Comparison of ENCODE assay signal across 17 cellular contexts in genomic region chr4:41879552-41879951, GRCh38. TPM values are rescaled to one million over a fixed set of nuclear protein-coding genes. Genes with fewer than 3 reads are reported as not detected.
DNase-seq lines count a peak whose midpoint lies in the region; ATAC-seq, FAIRE-seq and TF ChIP-seq lines count a peak whose summit lies in the region.
"Had no signal": no experiment of that assay in that cellular context is flagged by ENCODE, and none has a peak within 500 bp of the region (broad histone marks: within the 10 kb centered on the region; RNA-seq: fewer than 3 reads in every experiment).

No MANE protein-coding gene starts in this region.

- H3K79me1 ChIP-seq in H1 (ENCODE audit: low read depth, low read length), result no peaks in the 10 kb centered on the region

- H3K4me3 ChIP-seq in H1 (ENCODE audit: extremely low read depth in 1 of 4, insufficient read depth in 2 of 4, low read depth in 3 of 4, low read length in 4 of 4) (peak overlapping the region in 1 of 4 experiments; percentile 54; a peak in 1 of 8 replicates), iPS-18a (ENCODE audit: low read length) (peak overlapping the region; percentile 28)

- peaks cover 18 to 29% of the 10 kb centered on the region in 2 experiments for H4K20me1 ChIP-seq in H1 (replicated peaks in 1 of 2; ENCODE audit: control insufficient read depth in 1 of 2, insufficient read depth in 2 of 2, low read length in 2 of 2)

- H3K9me3 ChIP-seq in H1 (ENCODE audit: insufficient read depth in 2 of 2, low read depth in 1 of 2, low read length in 1 of 2) (no peaks in the 10 kb centered on the region), iPS-18a (ENCODE audit: control insufficient read depth, low read depth, low read length) (peaks cover 3% of the 10 kb centered on the region)
- H3K9me3 ChIP-seq: Caco-2 had no signal

- peaks cover 10% of the 10 kb centered on the region for H3K4me1 Mint-ChIP-seq in activated CD4-positive, alpha-beta T cell treated with anti-CD3 and anti-CD28 coated beads, Interleukin-2, amount 10 ng/mL, durations not matched to agents 7 days and 5 days

- no peak overlapping the region for H4K91ac ChIP-seq in H1 (replicated peaks; ENCODE audit: insufficient read length, low read length)

- H2BK5ac ChIP-seq in H1 (ENCODE audit: low read depth, low read length), result no peak overlapping the region

- TF ChIP-seq POLR2A in H1 (IDR thresholded peaks at IDR 0.05; ENCODE audit: control extremely low read depth in 1 of 2, low read depth in 2 of 2, low read length in 2 of 2), result no peak

- H3K27me3 Mint-ChIP-seq in activated CD4-positive, alpha-beta T cell treated with anti-CD3 and anti-CD28 coated beads, Interleukin-2, amount 10 ng/mL, durations not matched to agents 7 days and 5 days, result peaks cover 84% of the 10 kb centered on the region

- peaks cover 5% of the 10 kb centered on the region; the same call in 1 of the 2 replicates for H3K23me2 ChIP-seq in H1 (ENCODE audit: low read depth, low read length)

- H3K27me3 ChIP-seq in H1 (replicated peaks in 1 of 4; ENCODE audit: control insufficient read depth in 3 of 4, extremely low read depth in 1 of 4, insufficient read depth in 3 of 4, low read length in 3 of 4) (peaks cover 80 to 98% (median 96%) of the 10 kb centered on the region in 4 experiments), iPS-18a (ENCODE audit: control insufficient read depth, insufficient read depth, low read length) (peaks cover 100% of the 10 kb centered on the region)

- H2AK5ac ChIP-seq in H1 (ENCODE audit: low read depth, low read length), result no peak overlapping the region

- H3K9ac ChIP-seq in H1 (replicated peaks in 1 of 4; ENCODE audit: extremely low read depth in 1 of 4, low read depth in 3 of 4, low read length in 3 of 4) (no peak overlapping the region), iPS-18a (ENCODE audit: low read length) (no peak overlapping the region)

- no peak overlapping the region for H3K14ac ChIP-seq in H1 (ENCODE audit: insufficient read length)

- no peak overlapping the region for H3K23ac ChIP-seq in H1 (ENCODE audit: insufficient read length)

- H3K9me3 Mint-ChIP-seq in activated CD4-positive, alpha-beta T cell treated with anti-CD3 and anti-CD28 coated beads, Interleukin-2, amount 10 ng/mL, durations not matched to agents 7 days and 5 days, result no peaks in the 10 kb centered on the region
- H3K9me3 Mint-ChIP-seq: CD8-positive, alpha-beta memory T cell had no signal

- 10% methylated on average over 12 of the region's 12 CpGs; no CpG with 5 or more reads in 1 of the 2 experiments for WGBS in H1 (ENCODE audit: extremely low coverage in 1 of 2, insufficient coverage in 1 of 2, insufficient read length in 1 of 2, insufficient replicate concordance in 2 of 2, low coverage in 1 of 2, low lambda C conversion rate in 2 of 2, missing lambda C conversion rate in 1 of 2), 2 experiments

- H2BK12ac ChIP-seq in H1 (ENCODE audit: low read depth, low read length), result no peak overlapping the region

- H3K4me3 Mint-ChIP-seq in activated CD4-positive, alpha-beta T cell treated with anti-CD3 and anti-CD28 coated beads, Interleukin-2, amount 10 ng/mL, durations not matched to agents 7 days and 5 days, result no peak overlapping the region
- H3K4me3 Mint-ChIP-seq: IgD-negative memory B cell had no signal

- no peak overlapping the region for H3K56ac ChIP-seq in H1 (replicated peaks; ENCODE audit: insufficient read length, low read depth, low read length)

- peak overlapping the region; percentile 13 for H3K27ac Mint-ChIP-seq in activated CD4-positive, alpha-beta T cell treated with anti-CD3 and anti-CD28 coated beads, Interleukin-2, amount 10 ng/mL, durations not matched to agents 7 days and 5 days
- H3K27ac Mint-ChIP-seq: CD14-positive monocyte had no signal

- no peak overlapping the region for H4K8ac ChIP-seq in H1 (ENCODE audit: extremely low read depth, insufficient read depth, low read length)

- H3K4ac ChIP-seq in H1 (replicated peaks; ENCODE audit: insufficient read length, low read depth, low read length), result no peak overlapping the region

- H3K18ac ChIP-seq in H1 (ENCODE audit: extremely low read depth, low read length), result no peak overlapping the region

- no peaks in the 10 kb centered on the region; a peak in 1 of 8 replicates for H3K36me3 ChIP-seq in H1 (ENCODE audit: control insufficient read depth in 2 of 4, insufficient read depth in 4 of 4, low read length in 3 of 4)
- H3K36me3 ChIP-seq in iPS-18a (ENCODE audit: control insufficient read depth, low read depth, low read length), result no peaks in the 10 kb centered on the region

- no peak overlapping the region for H2BK20ac ChIP-seq in H1 (ENCODE audit: low read length)

- no peak overlapping the region for H2BK120ac ChIP-seq in H1 (replicated peaks; ENCODE audit: low read depth, low read length)

- DNase-seq in activated CD4-positive, alpha-beta T cell treated with anti-CD3 and anti-CD28 coated beads, Interleukin-2, amount 10 ng/mL, durations not matched to agents 7 days and 5 days, result no peak
- DNase-seq in activated CD4-positive, alpha-beta T cell treated with anti-CD3 and anti-CD28 coated beads, Interleukin-2, amount 50 U/mL, for 4 hours, result no peak
- DNase-seq in H1 (ENCODE audit: low read depth in 1 of 2, low spot score in 2 of 2) (no peak), NCI-H2196 treated with DMSO at 0.1 percent for 48 hours (lab: John Stamatoyannopoulos, UW; ENCODE audit: unreplicated experiment) (no peak)
- DNase-seq: Caco-2; CD8-positive, alpha-beta memory T cell; DND-41; GDM1 had no signal

- no peak overlapping the region for H2BK15ac ChIP-seq in H1 (ENCODE audit: low read length)

- no peak for TF ChIP-seq RAD21 in H1 (IDR thresholded peaks at IDR 0.05 in 1 of 2, conservative IDR thresholded peaks at IDR 0.05 in 1 of 2; ENCODE audit: low read depth in 2 of 2, low read length in 2 of 2)

- no peak overlapping the region for H2AFZ ChIP-seq in H1 (ENCODE audit: low read length)

- POLR2A ChIA-PET in activated CD4-positive, alpha-beta T cell treated with anti-CD3 and anti-CD28 coated beads, Interleukin-2, amount 10 ng/mL, durations not matched to agents 7 days and 5 days (lab: Charles Lee), result no interaction called here
- POLR2A ChIA-PET in H1 (lab: Charles Lee; ENCODE audit: partially characterized antibody), result interaction anchor here (0.9 to 4.7 kb wide), 4 partner anchors 9 to 132 kb away, joined by 3 to 25 read pairs (median 4); no protein-coding TSS in a partner anchor

- H3K4me1 ChIP-seq in H1 (replicated peaks in 1 of 4; ENCODE audit: control insufficient read depth in 3 of 4, insufficient read depth in 4 of 4, low read length in 3 of 4) (peaks cover 0 to 24% (median 17%) of the 10 kb centered on the region in 4 experiments; a peak in 6 of 7 replicates), iPS-18a (ENCODE audit: control insufficient read depth, low read depth, low read length) (peaks cover 15% of the 10 kb centered on the region)
- H3K4me1 ChIP-seq: Caco-2 had no signal

- TF ChIP-seq CTCF in H1 (IDR thresholded peaks at IDR 0.05; ENCODE audit: control extremely low read depth in 1 of 3, insufficient read depth in 1 of 3, low read depth in 1 of 3, low read length in 3 of 3), result no peak

- H3K36me3 Mint-ChIP-seq in activated CD4-positive, alpha-beta T cell treated with anti-CD3 and anti-CD28 coated beads, Interleukin-2, amount 10 ng/mL, durations not matched to agents 7 days and 5 days (ENCODE audit: low read depth), result peaks cover 2% of the 10 kb centered on the region
- H3K36me3 Mint-ChIP-seq: CD14-positive monocyte; CD8-positive, alpha-beta memory T cell had no signal

- no peak overlapping the region for H4K5ac ChIP-seq in H1 (ENCODE audit: insufficient read length, low read depth, low read length)

- H3K27ac ChIP-seq in H1 (ENCODE audit: low read depth, low read length) (no peak overlapping the region), iPS-18a (ENCODE audit: low read length) (no peak overlapping the region)

- no peak for FAIRE-seq in H1 (lab: Jason Lieb, UNC)
- FAIRE-seq: A204.1, GM19239, H54 had no signal

- ATAC-seq in HG03460 (IDR thresholded peaks at IDR 0.05; ENCODE audit: unreplicated experiment), result no peak
- no peak for ATAC-seq in GM19324 (IDR thresholded peaks at IDR 0.05; ENCODE audit: low FRiP score, unreplicated experiment)
- ATAC-seq: HCT116 had no signal

- H3K4me2 ChIP-seq in H1 (ENCODE audit: insufficient read depth in 1 of 2, low read depth in 2 of 2, low read length in 2 of 2), result peak overlapping the region; percentile 50 to 61; a peak in 3 of 4 replicates

- CTCF ChIA-PET in activated CD4-positive, alpha-beta T cell treated with anti-CD3 and anti-CD28 coated beads, Interleukin-2, amount 10 ng/mL, durations not matched to agents 7 days and 5 days (lab: Charles Lee), result no interaction called here
- CTCF ChIA-PET in H1 (lab: Charles Lee; ENCODE audit: partially characterized antibody), result interaction anchor here (0.6 to 4.5 kb wide), 12 partner anchors 9 to 185 kb away, joined by 3 to 27 read pairs (median 6); partner anchors contain the start of gene PHOX2B

- no peak for TF ChIP-seq EP300 in H1 (IDR thresholded peaks at IDR 0.05; ENCODE audit: borderline replicate concordance in 1 of 2, low read depth in 2 of 2, low read length in 2 of 2)

- H3K79me2 ChIP-seq in H1 (ENCODE audit: control insufficient read depth in 1 of 2, insufficient read depth in 2 of 2, low read length in 2 of 2), result no peaks in the 10 kb centered on the region

TF ChIP-seq in H1, 55 proteins besides CTCF, POLR2A, EP300 and RAD21:
- no peak for TF ChIP-seq SUZ12 (IDR thresholded peaks at IDR 0.05; ENCODE audit: low read length)
- TF ChIP-seq CBX8 (IDR thresholded peaks at IDR 0.05; ENCODE audit: borderline replicate concordance, low read depth, low read length), result 0 out of 2 replicates have a peak, but pooled peaks have one; percentile 11
- TF ChIP-seq MAX (IDR thresholded peaks at IDR 0.05), result no peak
- TF ChIP-seq TCF12 (IDR thresholded peaks at IDR 0.05; ENCODE audit: low read depth, low read length), result no peak
- no peak for TF ChIP-seq EGR1 (IDR thresholded peaks at IDR 0.05; ENCODE audit: borderline replicate concordance, low read depth, low read length)

RNA-seq across cellular contexts. Expression of gene TMEM33, which starts 55.7 kb away (rescaled TPM):
- total RNA-seq in activated CD4-positive, alpha-beta T cell treated with anti-CD3 and anti-CD28 coated beads, Interleukin-2, amount 10 ng/mL, durations not matched to agents 7 days and 5 days, result 10 to 100 TPM; 54.4 to 65.6 TPM
- total RNA-seq in H1 (2021; fragmentation: NEBNext Ultra II Directional; extraction: Animal tissue kit (Norgen Biotek cat#: 25700)), result 86.7 and 94.4 TPM in 2 replicates
- 72.5 and 86.6 TPM in 2 replicates for polyA plus RNA-seq in H1 (2011; rRNA removed)
- polyA plus RNA-seq in H1 (2011; cell fraction: cytosol; rRNA removed), result 51.6 TPM
- 54.2 TPM for polyA plus RNA-seq in H1 (2011; cell fraction: nucleus; rRNA removed)
- polyA plus RNA-seq in H1 (2012, experiment 1 of 2), result 32.0 to 50.1 TPM (median 41.5 TPM) in 4 replicates
- 13.5 TPM for polyA plus RNA-seq in H1 (2012, experiment 2 of 2)
- polyA plus RNA-seq in H1 (2013, experiment 1 of 2), result 88.9 TPM
- polyA plus RNA-seq in H1 (2013, experiment 2 of 2), result 111 TPM
- 250 and 322 TPM in 2 replicates for polyA minus RNA-seq in H1 (2011; rRNA and poly(A)+ RNA removed)
- 84.2 TPM for polyA minus RNA-seq in H1 (2011; cell fraction: cytosol; rRNA and poly(A)+ RNA removed)
- 100 TPM for polyA minus RNA-seq in H1 (2011; cell fraction: nucleus; rRNA and poly(A)+ RNA removed)
